In genomic region chr3:183699238-183699947, GRCh38 we compare ENCODE assay signal across 8 cellular contexts. TPM values are rescaled to one million over a fixed set of nuclear protein-coding genes. Genes with fewer than 3 reads are reported as not detected.
DNase-seq lines count a peak whose midpoint lies in the region; ATAC-seq and TF ChIP-seq lines count a peak whose summit lies in the region.

No MANE protein-coding gene starts in this region.

- WGBS in prostate gland: 59% methylated on average over 13 of the region's 13 CpGs

- ATAC-seq in GM18873 (IDR thresholded peaks at IDR 0.05; ENCODE audit: low FRiP score, unreplicated experiment) (no peak), GM21529 (IDR thresholded peaks at IDR 0.05; ENCODE audit: unreplicated experiment) (no peak)

- intact Hi-C loops in prostate gland (cut with DNase I): loop anchor here (5.0 kb wide), 1 partner anchor 62 kb away; the partner anchor contains the start of gene KLHL24

- H3K4me3 ChIP-seq in GM12865 (ENCODE audit: low read depth, low read length): peak overlapping the region; percentile 93
- H3K4me3 ChIP-seq in epithelial cell of esophagus (ENCODE audit: low read length): peak overlapping the region; percentile 94
- peak overlapping the region in 1 of 2 donors; percentile 86 for H3K4me3 ChIP-seq in prostate gland

- no peaks in the 10 kb centered on the region for H3K9me3 ChIP-seq in prostate gland

- TF ChIP-seq CTCF in GM12865 (IDR thresholded peaks at IDR 0.05; ENCODE audit: insufficient read depth, low read depth, low read length, missing control alignments) (no peak), epithelial cell of esophagus (IDR thresholded peaks at IDR 0.05; ENCODE audit: insufficient read depth, low read depth, low read length, missing control alignments) (no peak), prostate gland (IDR thresholded peaks at IDR 0.05) (no peak)

- peaks cover 5% of the 10 kb centered on the region for H3K4me1 ChIP-seq in prostate gland (replicated peaks)

- peak overlapping the region; percentile 88 for H3K27ac ChIP-seq in prostate gland

- no peaks in the 10 kb centered on the region for H3K27me3 ChIP-seq in prostate gland (replicated peaks; ENCODE audit: insufficient read depth)

- peak; percentile 11 for DNase-seq in GM12865 (ENCODE audit: low read depth)
- peak; percentile 42 for DNase-seq in RPMI8226
- DNase-seq in epithelial cell of esophagus (ENCODE audit: low read depth): peak; percentile 36
- no peak for DNase-seq in prostate gland (ENCODE audit: low spot score)
- DNase-seq in iPS-NIHi11 (ENCODE audit: low spot score): no peak
- no peak for DNase-seq in ureter (ENCODE audit: low spot score)

- TF ChIP-seq POLR2A in prostate gland (IDR thresholded peaks at IDR 0.05): no peak

- H3K36me3 ChIP-seq in prostate gland: no peaks in the 10 kb centered on the region

RNA-seq across cellular contexts. Expression of gene YEATS2, which starts 1.8 kb away (rescaled TPM):
- total RNA-seq in prostate gland (10 to 100 TPM; 24.1 to 24.8 TPM), ureter (37.7 TPM)

Comparison
In these comparisons a context has a peak if more than half of its experiments do, and no peak if none do; other contexts are left out.
1. DNase-seq: peak in GM12865 (single experiment), RPMI8226 (single experiment) and epithelial cell of esophagus (single experiment); none in prostate gland (single experiment), iPS-NIHi11 (single experiment) and ureter (single experiment).